8 cellular contexts compared by ENCODE assay signal in genomic region chr1:178724734-178725602, GRCh38. TPM values are rescaled to one million over a fixed set of nuclear protein-coding genes. Genes with fewer than 3 reads are reported as not detected.
DNase-seq lines count a peak whose midpoint lies in the region; ATAC-seq and TF ChIP-seq lines count a peak whose summit lies in the region.

Gene RALGPS2, plus strand, starts transcription at chr1:178725244. Its CDS starts 51,521 bp downstream, at chr1:178776765.

- H3K27ac ChIP-seq in SJCRH30 (peak within 1 kb of the TSS; percentile 69), thymus (ENCODE audit: low read depth) (peak within 1 kb of the TSS; percentile 94)

- TF ChIP-seq CTCF in omental fat pad (IDR thresholded peaks at IDR 0.05) = no peak

- no peaks in the 10 kb centered on the region for H3K27me3 Mint-ChIP-seq in IgD-negative memory B cell
- H3K27me3 Mint-ChIP-seq in activated naive CD4-positive, alpha-beta T cell treated with anti-CD3 and anti-CD28 coated beads, Interleukin-2, amount 50 U/mL, for 24 hours = no peaks in the 10 kb centered on the region

- ATAC-seq in GM21528 (IDR thresholded peaks at IDR 0.05; ENCODE audit: low FRiP score, unreplicated experiment) (peak; percentile 57), omental fat pad (ENCODE audit: low FRiP score) (peak; percentile 72)

- peaks cover 14% of the 10 kb centered on the region for H3K36me3 Mint-ChIP-seq in IgD-negative memory B cell
- no peaks in the 10 kb centered on the region for H3K36me3 Mint-ChIP-seq in activated naive CD4-positive, alpha-beta T cell treated with anti-CD3 and anti-CD28 coated beads, Interleukin-2, amount 50 U/mL, for 24 hours

- peaks cover 18 to 28% (median 18%) of the 10 kb centered on the region in 3 donors for H3K4me1 Mint-ChIP-seq in IgD-negative memory B cell
- peaks cover 24% of the 10 kb centered on the region for H3K4me1 Mint-ChIP-seq in activated naive CD4-positive, alpha-beta T cell treated with anti-CD3 and anti-CD28 coated beads, Interleukin-2, amount 50 U/mL, for 24 hours

- no peaks in the 10 kb centered on the region for H3K9me3 ChIP-seq in SJCRH30 (replicated peaks)
- H3K9me3 ChIP-seq in thymus (ENCODE audit: control insufficient read depth) = no peaks in the 10 kb centered on the region

- H3K4me3 Mint-ChIP-seq in IgD-negative memory B cell = peak within 1 kb of the TSS; percentile 95 to 98 (median 97)
- peak within 1 kb of the TSS; percentile 88 for H3K4me3 Mint-ChIP-seq in activated naive CD4-positive, alpha-beta T cell treated with anti-CD3 and anti-CD28 coated beads, Interleukin-2, amount 50 U/mL, for 24 hours

- DNase-seq in DMS53 treated with DMSO at 0.1 percent for 48 hours (lab: John Stamatoyannopoulos, UW; ENCODE audit: unreplicated experiment) (peak; percentile 56), SJCRH30 (peak; percentile 60 to 83), globus pallidus (ENCODE audit: low spot score) (peak; percentile 58), omental fat pad (ENCODE audit: low spot score) (no peak)

- H3K27ac Mint-ChIP-seq in IgD-negative memory B cell = peak within 1 kb of the TSS; percentile 97 to 98 (median 97)
- H3K27ac Mint-ChIP-seq in activated naive CD4-positive, alpha-beta T cell treated with anti-CD3 and anti-CD28 coated beads, Interleukin-2, amount 50 U/mL, for 24 hours = peak within 1 kb of the TSS; percentile 81

- peak within 1 kb of the TSS; percentile 98 for H3K4me3 ChIP-seq in SJCRH30
- H3K4me3 ChIP-seq in thymus (ENCODE audit: low read length) = peak within 1 kb of the TSS; percentile 93

- H3K4me1 ChIP-seq in SJCRH30 (peaks cover 7% of the 10 kb centered on the region), thymus (ENCODE audit: control insufficient read depth, insufficient read depth, low read length) (peaks cover 6% of the 10 kb centered on the region)

- 2% methylated on average over 110 of the region's 110 CpGs for WGBS in thymus

- H3K9me3 Mint-ChIP-seq in IgD-negative memory B cell = no peaks in the 10 kb centered on the region
- H3K9me3 Mint-ChIP-seq in activated naive CD4-positive, alpha-beta T cell treated with anti-CD3 and anti-CD28 coated beads, Interleukin-2, amount 50 U/mL, for 24 hours = no peaks in the 10 kb centered on the region

- H3K27me3 ChIP-seq in SJCRH30 (no peaks in the 10 kb centered on the region), thymus (ENCODE audit: control insufficient read depth, insufficient read depth) (no peaks in the 10 kb centered on the region)

- H3K36me3 ChIP-seq in SJCRH30 (no peaks in the 10 kb centered on the region), thymus (ENCODE audit: control insufficient read depth, insufficient read depth) (no peaks in the 10 kb centered on the region)

RNA-seq across cellular contexts. Expression of gene RALGPS2, which starts in this region (rescaled TPM):
- polyA plus RNA-seq in IgD-negative memory B cell (257 TPM), thymus (6.4 TPM)
- total RNA-seq in SJCRH30 (2014; rRNA removed; shearing (Covaris generic)) = 34.9 and 41.5 TPM in 2 replicates
- total RNA-seq in omental fat pad = 10 to 100 TPM; 13.1 to 32.1 (median 21.4) TPM

Comparison
In these comparisons a context has a peak if more than half of its experiments do, and no peak if none do; other contexts are left out.
1. RNA of gene RALGPS2 (polyA plus RNA-seq): 257 TPM in IgD-negative memory B cell (single experiment); 6.4 TPM in thymus (single experiment); every median in the first group is over 10 times any median in the second.